In genomic region chr6:113843500-113844068, GRCh38 we compare ENCODE assay signal across 27 cellular contexts. TPM values are rescaled to one million over a fixed set of nuclear protein-coding genes. Genes with fewer than 3 reads are reported as not detected.
DNase-seq lines count a peak whose midpoint lies in the region; ATAC-seq and TF ChIP-seq lines count a peak whose summit lies in the region.
"Had no signal": no experiment of that assay in that cellular context is flagged by ENCODE, and none has a peak within 500 bp of the region (broad histone marks: within the 10 kb centered on the region; RNA-seq: fewer than 3 reads in every experiment).

No MANE protein-coding gene starts in this region.

- TF ChIP-seq CTCF in endodermal cell (conservative IDR thresholded peaks at IDR 0.05) (no peak), osteocyte (IDR thresholded peaks at IDR 0.05) (no peak), uterus (IDR thresholded peaks at IDR 0.05) (no peak)

- peak overlapping the region; percentile 8 for H3K9ac ChIP-seq in endodermal cell (ENCODE audit: extremely low read depth, low read length, poor library complexity, severe bottlenecking)
- H3K9ac ChIP-seq: BLaER1 had no signal

- H3K27ac ChIP-seq in endodermal cell (ENCODE audit: low read depth, low read length) (no peak overlapping the region), mesodermal cell (ENCODE audit: low read depth, low read length, severe bottlenecking) (peak overlapping the region; percentile 47), uterus (no peak overlapping the region)
- H3K27ac ChIP-seq: BLaER1 had no signal

- peak; percentile 5 for DNase-seq in activated CD4-positive, alpha-beta T cell treated with anti-CD3 and anti-CD28 coated beads, Interleukin-2, amount 10 ng/mL, durations not matched to agents 24 days and 14 days
- no peak for DNase-seq in activated CD4-positive, alpha-beta T cell treated with anti-CD3 and anti-CD28 coated beads for 36 hours
- peak; percentile 64 for DNase-seq in endodermal cell
- DNase-seq in osteocyte (ENCODE audit: extremely low spot score, unreplicated experiment) = no peak
- no peak for DNase-seq in NCI-H510A treated with DMSO at 0.1 percent for 48 hours (lab: John Stamatoyannopoulos, UW)
- no peak for DNase-seq in uterus
- DNase-seq in DMS79 treated with DMSO at 0.1 percent for 48 hours (lab: John Stamatoyannopoulos, UW) = no peak
- DNase-seq: 8988T; CD4-positive, CD25-positive, alpha-beta regulatory T cell; DMS53; GDM1; H9; HFFc6; IMR-90; KG1; MM.1S; NCI-H1417; NCI-H187; NCI-H2081 treated with DMSO at 0.1 percent for 48 hours; NCI-H2171; NCI-H226; NCI-H510A; PC-3 had no signal

- no peak overlapping the region for H3K27ac Mint-ChIP-seq in activated CD4-positive, alpha-beta T cell treated with anti-CD3 and anti-CD28 coated beads, Interleukin-2, amount 10 ng/mL, durations not matched to agents 24 days and 14 days
- H3K27ac Mint-ChIP-seq in activated CD4-positive, alpha-beta T cell treated with anti-CD3 and anti-CD28 coated beads for 36 hours = no peak overlapping the region
- H3K27ac Mint-ChIP-seq in endodermal cell = peak overlapping the region; percentile 66
- no peak overlapping the region for H3K27ac Mint-ChIP-seq in osteocyte (ENCODE audit: unreplicated experiment)
- H3K27ac Mint-ChIP-seq: CD4-positive, CD25-positive, alpha-beta regulatory T cell; GM23338; H9; HFFc6 had no signal

- no peaks in the 10 kb centered on the region for H3K9me3 Mint-ChIP-seq in activated CD4-positive, alpha-beta T cell treated with anti-CD3 and anti-CD28 coated beads, Interleukin-2, amount 10 ng/mL, durations not matched to agents 24 days and 14 days
- no peaks in the 10 kb centered on the region for H3K9me3 Mint-ChIP-seq in activated CD4-positive, alpha-beta T cell treated with anti-CD3 and anti-CD28 coated beads for 36 hours (ENCODE audit: low read depth)
- no peaks in the 10 kb centered on the region for H3K9me3 Mint-ChIP-seq in endodermal cell
- H3K9me3 Mint-ChIP-seq in osteocyte (ENCODE audit: unreplicated experiment) = no peaks in the 10 kb centered on the region
- H3K9me3 Mint-ChIP-seq: CD4-positive, CD25-positive, alpha-beta regulatory T cell; GM23338; H9; HFFc6 had no signal

- no peak overlapping the region for H3K4me3 Mint-ChIP-seq in activated CD4-positive, alpha-beta T cell treated with anti-CD3 and anti-CD28 coated beads, Interleukin-2, amount 10 ng/mL, durations not matched to agents 24 days and 14 days
- H3K4me3 Mint-ChIP-seq in activated CD4-positive, alpha-beta T cell treated with anti-CD3 and anti-CD28 coated beads for 36 hours = no peak overlapping the region
- H3K4me3 Mint-ChIP-seq in endodermal cell (no peak overlapping the region), osteocyte (ENCODE audit: unreplicated experiment) (no peak overlapping the region)
- H3K4me3 Mint-ChIP-seq: CD4-positive, CD25-positive, alpha-beta regulatory T cell; GM23338; H9; HFFc6 had no signal

- no peaks in the 10 kb centered on the region for H3K9me3 ChIP-seq in endodermal cell (ENCODE audit: control insufficient read depth, low read length)
- H3K9me3 ChIP-seq in mesodermal cell (ENCODE audit: control insufficient read depth, low read length) = no peaks in the 10 kb centered on the region
- H3K9me3 ChIP-seq in uterus = no peaks in the 10 kb centered on the region
- H3K9me3 ChIP-seq: BLaER1 had no signal

- CTCF ChIA-PET in activated CD4-positive, alpha-beta T cell treated with anti-CD3 and anti-CD28 coated beads for 36 hours (lab: Charles Lee) = no interaction called here

- H3K36me3 Mint-ChIP-seq in activated CD4-positive, alpha-beta T cell treated with anti-CD3 and anti-CD28 coated beads, Interleukin-2, amount 10 ng/mL, durations not matched to agents 24 days and 14 days (ENCODE audit: low read depth) = no peaks in the 10 kb centered on the region
- no peaks in the 10 kb centered on the region for H3K36me3 Mint-ChIP-seq in activated CD4-positive, alpha-beta T cell treated with anti-CD3 and anti-CD28 coated beads for 36 hours (ENCODE audit: low read depth)
- no peaks in the 10 kb centered on the region for H3K36me3 Mint-ChIP-seq in endodermal cell (ENCODE audit: low read depth)
- no peaks in the 10 kb centered on the region for H3K36me3 Mint-ChIP-seq in osteocyte (ENCODE audit: unreplicated experiment)
- H3K36me3 Mint-ChIP-seq: CD4-positive, CD25-positive, alpha-beta regulatory T cell had no signal

- intact Hi-C loops in activated CD4-positive, alpha-beta T cell treated with anti-CD3 and anti-CD28 coated beads, Interleukin-2, amount 10 ng/mL, durations not matched to agents 24 days and 14 days (cut with micrococcal nuclease) = no loop called here
- intact Hi-C loops in activated CD4-positive, alpha-beta T cell treated with anti-CD3 and anti-CD28 coated beads for 36 hours (cut with DNase I, micrococcal nuclease) = no loop called here
- intact Hi-C loops in uterus (cut with DNase I; ENCODE audit: low total_unique reads) = no loop called here

- H3K4me3 ChIP-seq in endodermal cell (ENCODE audit: low read length) (no peak overlapping the region), mesodermal cell (ENCODE audit: extremely low read depth, insufficient read depth, low read length, poor library complexity, severe bottlenecking) (no peak overlapping the region), uterus (no peak overlapping the region)
- H3K4me3 ChIP-seq: BLaER1, GM12878, GM23338 had no signal

- peaks cover 15% of the 10 kb centered on the region for H3K27me3 Mint-ChIP-seq in activated CD4-positive, alpha-beta T cell treated with anti-CD3 and anti-CD28 coated beads, Interleukin-2, amount 10 ng/mL, durations not matched to agents 24 days and 14 days
- peaks cover 18% of the 10 kb centered on the region for H3K27me3 Mint-ChIP-seq in activated CD4-positive, alpha-beta T cell treated with anti-CD3 and anti-CD28 coated beads for 36 hours
- peaks cover 4% of the 10 kb centered on the region for H3K27me3 Mint-ChIP-seq in endodermal cell (ENCODE audit: insufficient read depth)
- H3K27me3 Mint-ChIP-seq in osteocyte (ENCODE audit: unreplicated experiment) = no peaks in the 10 kb centered on the region

- no peak for ATAC-seq in activated CD4-positive, alpha-beta T cell treated with anti-CD3 and anti-CD28 coated beads for 36 hours
- ATAC-seq: GM12878, GM23338, PC-3 had no signal

- POLR2A ChIA-PET in activated CD4-positive, alpha-beta T cell treated with anti-CD3 and anti-CD28 coated beads for 36 hours (lab: Charles Lee) = interaction anchor here (0.7 kb wide), 1 partner anchor 183 kb away, joined by 6 read pairs; no protein-coding TSS in a partner anchor

- no peaks in the 10 kb centered on the region for H3K27me3 ChIP-seq in endodermal cell (ENCODE audit: control insufficient read depth, insufficient read depth, low read length, poor library complexity, severe bottlenecking)
- no peaks in the 10 kb centered on the region for H3K27me3 ChIP-seq in uterus
- H3K27me3 ChIP-seq: BLaER1 had no signal

- no peaks in the 10 kb centered on the region for H3K36me3 ChIP-seq in endodermal cell (ENCODE audit: control insufficient read depth, insufficient read depth, low read length)
- no peaks in the 10 kb centered on the region for H3K36me3 ChIP-seq in mesodermal cell (ENCODE audit: control insufficient read depth, insufficient read depth, low read length)
- no peaks in the 10 kb centered on the region for H3K36me3 ChIP-seq in uterus
- H3K36me3 ChIP-seq: BLaER1 had no signal

- 86 to 95% methylated on average over 3 to 6 of the region's 6 CpGs for WGBS in endodermal cell (ENCODE audit: insufficient coverage in 1 of 2, insufficient read length in 1 of 2), 2 experiments
- WGBS in mesodermal cell (ENCODE audit: insufficient coverage in 2 of 2), 2 experiments = 86 to 93% methylated on average over 4 of the region's 6 CpGs

- TF ChIP-seq POLR2A in uterus (IDR thresholded peaks at IDR 0.05) = no peak

- no peaks in the 10 kb centered on the region for H3K4me1 Mint-ChIP-seq in activated CD4-positive, alpha-beta T cell treated with anti-CD3 and anti-CD28 coated beads, Interleukin-2, amount 10 ng/mL, durations not matched to agents 24 days and 14 days
- peaks cover 2% of the 10 kb centered on the region for H3K4me1 Mint-ChIP-seq in activated CD4-positive, alpha-beta T cell treated with anti-CD3 and anti-CD28 coated beads for 36 hours
- peaks cover 7% of the 10 kb centered on the region for H3K4me1 Mint-ChIP-seq in endodermal cell
- no peaks in the 10 kb centered on the region for H3K4me1 Mint-ChIP-seq in osteocyte (ENCODE audit: unreplicated experiment)
- H3K4me1 Mint-ChIP-seq: CD4-positive, CD25-positive, alpha-beta regulatory T cell had no signal

- H3K4me1 ChIP-seq in endodermal cell (ENCODE audit: control insufficient read depth, insufficient read depth, low read length) (no peaks in the 10 kb centered on the region), mesodermal cell (ENCODE audit: control insufficient read depth, insufficient read depth, low read length, poor library complexity, severe bottlenecking) (peaks cover 28% of the 10 kb centered on the region), uterus (no peaks in the 10 kb centered on the region)
- H3K4me1 ChIP-seq: BLaER1 had no signal

RNA-seq across cellular contexts. Expression of gene MARCKS, which starts 13.6 kb away (rescaled TPM):
- 0.05 TPM in 1 of 2 replicates, not detected in the other for total RNA-seq in activated CD4-positive, alpha-beta T cell treated with anti-CD3 and anti-CD28 coated beads, Interleukin-2, amount 10 ng/mL, durations not matched to agents 24 days and 14 days
- total RNA-seq in activated CD4-positive, alpha-beta T cell treated with anti-CD3 and anti-CD28 coated beads for 36 hours = under 1 TPM; 0.27 to 0.42 TPM
- total RNA-seq in endodermal cell (10 to 100 TPM; 77.2 to 83.8 TPM), osteocyte (868 and 890 TPM in 2 replicates), uterus (100 to 1,000 TPM in 1 of 4 donors, 10 to 100 TPM in 3; 14.9 to 140 (median 42.6) TPM)
- 280 TPM for polyA plus RNA-seq in endodermal cell (2013, experiment 1 of 2)
- 268 TPM for polyA plus RNA-seq in endodermal cell (2013, experiment 2 of 2)
- 144 TPM for polyA plus RNA-seq in mesodermal cell (2013, experiment 1 of 2)
- 145 TPM for polyA plus RNA-seq in mesodermal cell (2013, experiment 2 of 2)
- total RNA-seq: CD4-positive, CD25-positive, alpha-beta regulatory T cell had no signal

Comparison
In these comparisons a context has a peak if more than half of its experiments do, and no peak if none do; other contexts are left out.
1. DNase-seq: peak in activated CD4-positive, alpha-beta T cell treated with anti-CD3 and anti-CD28 coated beads, Interleukin-2, amount 10 ng/mL, durations not matched to agents 24 days and 14 days (single experiment) and endodermal cell (single experiment); none in activated CD4-positive, alpha-beta T cell treated with anti-CD3 and anti-CD28 coated beads for 36 hours (single experiment), osteocyte (single experiment), NCI-H510A treated with DMSO at 0.1 percent for 48 hours (single experiment), uterus (0 of 2) and DMS79 treated with DMSO at 0.1 percent for 48 hours (single experiment).
2. RNA of gene MARCKS, which starts 13.6 kb away (total RNA-seq): 868 to 890 TPM in osteocyte, 77.2 to 83.8 TPM in endodermal cell and 14.9 to 140 TPM in uterus; 0.27 to 0.42 TPM in activated CD4-positive, alpha-beta T cell treated with anti-CD3 and anti-CD28 coated beads for 36 hours and 0.05 TPM in activated CD4-positive, alpha-beta T cell treated with anti-CD3 and anti-CD28 coated beads, Interleukin-2, amount 10 ng/mL, durations not matched to agents 24 days and 14 days; every median in the first group is over 10 times any median in the second.